Comparison of ENCODE assay signal across 8 cellular contexts in genomic region chr2:8681786-8682692, GRCh38. TPM values are rescaled to one million over a fixed set of nuclear protein-coding genes. Genes with fewer than 3 reads are reported as not detected.
A peak's percentile ranks its signal among the peaks of the same experiment; 100 is the strongest.
DNase-seq lines count a peak whose midpoint lies in the region; ATAC-seq and TF ChIP-seq lines count a peak whose summit lies in the region.

Gene ID2 (plus strand): TSS chr2:8682056. CDS start chr2:8682166, 110 bp downstream.

- BruUV-seq in mammary epithelial cell (replicated peaks; lab: Mats Ljungman, UMichigan) = TSS peak; percentile 69

- H3K27me3 ChIP-seq in mammary epithelial cell (ENCODE audit: insufficient read depth, low read length) (no peaks in the 10 kb centered on the region), iPS-20b (ENCODE audit: insufficient read depth, low read length) (peaks cover 28% of the 10 kb centered on the region; the same call in 1 of the 2 replicates)

- intact Hi-C loops in mammary epithelial cell (cut with micrococcal nuclease) = loop anchor here (1.0 to 10.0 kb wide), 5 partner anchors 537 to 1255 kb away; no protein-coding TSS in a partner anchor

- peak; percentile 100 for TF ChIP-seq POLR2A in GM18951 (IDR thresholded peaks at IDR 0.05; ENCODE audit: extremely low read depth, insufficient read depth, insufficient read length)

- peak within 1 kb of the TSS; percentile 88 for H2AFZ ChIP-seq in mammary epithelial cell (ENCODE audit: low read depth, low read length)

- peaks cover 5% of the 10 kb centered on the region for H3K79me2 ChIP-seq in mammary epithelial cell (ENCODE audit: insufficient read depth, low read length)

- H3K4me1 ChIP-seq in mammary epithelial cell (ENCODE audit: insufficient read depth, low read length) (peaks cover 26% of the 10 kb centered on the region), iPS-20b (ENCODE audit: insufficient read depth, low read length) (peaks cover 21% of the 10 kb centered on the region; the same call in 1 of the 2 replicates)

- H3K9me3 ChIP-seq in mammary epithelial cell (replicated peaks; ENCODE audit: insufficient read depth, low read length) (no peaks in the 10 kb centered on the region), iPS-20b (ENCODE audit: insufficient read depth, low read depth, low read length) (no peaks in the 10 kb centered on the region)

- dilution Hi-C loops in mammary epithelial cell (cut with HindIII; ENCODE audit: low sequenced_read_pairs) = no loop called here

- no peak for TF ChIP-seq CTCF in WI38 (IDR thresholded peaks at IDR 0.05; ENCODE audit: low read depth, low read length)
- TF ChIP-seq CTCF in mammary epithelial cell (conservative IDR thresholded peaks at IDR 0.05 in 1 of 2, IDR thresholded peaks at IDR 0.05 in 1 of 2; ENCODE audit: extremely low read depth in 1 of 2, insufficient read depth in 1 of 2, low read depth in 1 of 2, low read length in 2 of 2) = no peak

- CTCF ChIA-PET in mammary epithelial cell (lab: Charles Lee; ENCODE audit: low non-redundant PET) = interaction anchor here (0.6 to 0.7 kb wide), 3 partner anchors 20 to 1585 kb away, joined by 3 to 7 read pairs (median 3); no protein-coding TSS in a partner anchor

- peak; percentile 99 for DNase-seq in AG08396 (ENCODE audit: low spot score)
- DNase-seq in NCI-H226 = peak; percentile 96
- DNase-seq in mammary epithelial cell = peak; percentile 98

- H3K9ac ChIP-seq in mammary epithelial cell (ENCODE audit: insufficient read depth, low read length) (peak within 1 kb of the TSS; percentile 64), iPS-20b (ENCODE audit: low read depth, low read length) (peak within 1 kb of the TSS; percentile 85)

- H4K20me1 ChIP-seq in mammary epithelial cell (ENCODE audit: insufficient read depth, low read length) = no peaks in the 10 kb centered on the region

- H3K27ac ChIP-seq in mammary epithelial cell (ENCODE audit: insufficient read depth, low read depth, low read length) = peak within 1 kb of the TSS; percentile 34
- H3K27ac ChIP-seq in iPS-20b (ENCODE audit: low read length) = peak within 1 kb of the TSS; percentile 26
- H3K27ac ChIP-seq in skin epidermis = peak within 1 kb of the TSS in 20 of 21 experiments; percentile 67 to 99 (median 93)

- H3K4me3 ChIP-seq in WI38 (ENCODE audit: low read depth, low read length) (peak within 1 kb of the TSS; percentile 87), mammary epithelial cell (replicated peaks in 1 of 3; ENCODE audit: insufficient read depth in 1 of 3, low read depth in 2 of 3, low read length in 3 of 3) (peak within 1 kb of the TSS; percentile 66 to 81 (median 77)), iPS-20b (ENCODE audit: low read length) (peak within 1 kb of the TSS; percentile 96), skin epidermis (peak within 1 kb of the TSS; percentile 60 to 90 (median 68))

- H3K36me3 ChIP-seq in mammary epithelial cell (ENCODE audit: insufficient read depth, low read length) (no peaks in the 10 kb centered on the region), iPS-20b (ENCODE audit: insufficient read depth, low read depth, low read length) (peaks cover 13% of the 10 kb centered on the region; the same call in 1 of the 2 replicates)

- ATAC-seq in HG03175 (IDR thresholded peaks at IDR 0.05; ENCODE audit: unreplicated experiment) = peak; percentile 68

- in situ Hi-C loops in GM18951 (cut with MboI; ENCODE audit: low sequenced_read_pairs, unreplicated experiment) = loop anchor here (10.0 to 25.0 kb wide), 3 partner anchors 157 to 1270 kb away; no protein-coding TSS in a partner anchor
- in situ Hi-C loops in mammary epithelial cell (cut with MboI; ENCODE audit: low sequenced_read_pairs in 2 of 2) = loop anchor here (10.0 to 25.0 kb wide), 6 partner anchors 995 to 1570 kb away; no protein-coding TSS in a partner anchor

- WGBS in mammary epithelial cell (ENCODE audit: low coverage, missing lambda C conversion rate) = 2% methylated on average over 29 of the region's 70 CpGs

- peak within 1 kb of the TSS; percentile 98 for H3K4me2 ChIP-seq in mammary epithelial cell (ENCODE audit: insufficient read depth, low read depth, low read length)

RNA-seq across cellular contexts. Expression of gene ID2, which starts in this region (rescaled TPM):
- total RNA-seq in mammary epithelial cell = 1 to 10 TPM; 4.4 to 8.7 TPM
- polyA plus RNA-seq in mammary epithelial cell = 14.7 TPM
- polyA minus RNA-seq in mammary epithelial cell = not detected

Comparison
In these comparisons a context has a peak if more than half of its experiments do, and no peak if none do; other contexts are left out.
1. Peak in every context shown above with its lines: DNase-seq, ATAC-seq, H3K4me3 ChIP-seq and H3K27ac ChIP-seq.
2. H3K27ac ChIP-seq: peak in every context shown above with its lines; median percentile 93 in skin epidermis; 34 in mammary epithelial cell; 26 in iPS-20b.